ENCODE assay signal across 9 cellular contexts in genomic region chr18:70113511-70113910, GRCh38.
"Had no signal": no experiment of that assay in that cellular context is flagged by ENCODE, and none has a peak within 500 bp of the region (broad histone marks: within the 10 kb centered on the region; RNA-seq: fewer than 3 reads in every experiment).

No MANE protein-coding gene starts in this region.

- H3K4me3 ChIP-seq: GM23248, GM23338, HAP-1 had no signal

- H2AFZ ChIP-seq: GM23248, GM23338 had no signal

- ATAC-seq: GM23338, HCT116 had no signal

- H3K4me2 ChIP-seq: GM23338 had no signal

- DNase-seq: GM23248, GOT3, H7, H9, HCEC 1CT, HFFc6 had no signal

- H3K9ac ChIP-seq: GM23248 had no signal

- H3K9me3 ChIP-seq: HAP-1 had no signal

- H3K4me1 ChIP-seq: HAP-1 had no signal

- H3K27ac ChIP-seq: GM23248 had no signal
